Comparison of ENCODE assay signal across 1 cellular context in genomic region chr21:31201548-31201947, GRCh38.
TF ChIP-seq lines count a peak whose summit lies in the region.

No MANE protein-coding gene starts in this region.

TF ChIP-seq in GM12878, 131 proteins besides CTCF, POLR2A, EP300 and RAD21 (continued from another document and continues in another):
- TF ChIP-seq BCL11A (IDR thresholded peaks at IDR 0.05; ENCODE audit: low read depth, low read length) (0 out of 2 replicates have a peak, but pooled peaks have one; percentile 37), CUX1 (IDR thresholded peaks at IDR 0.05; ENCODE audit: insufficient replicate concordance, low read depth, low read length) (no peak), E2F8 (IDR thresholded peaks at IDR 0.05; ENCODE audit: low read depth, partially characterized antibody) (no peak), JUND (IDR thresholded peaks at IDR 0.05; ENCODE audit: low read depth, low read length) (no peak), SPI1 (IDR thresholded peaks at IDR 0.05; ENCODE audit: borderline replicate concordance, insufficient read depth, low read depth, low read length) (peak; percentile 83), IRF4 (IDR thresholded peaks at IDR 0.05; ENCODE audit: low read depth, low read length) (no peak), ASH2L (IDR thresholded peaks at IDR 0.05; ENCODE audit: borderline replicate concordance, low read depth) (no peak), ATF7 (IDR thresholded peaks at IDR 0.05; ENCODE audit: low read depth) (peak; percentile 53; the same call in 1 of the 2 replicates), RUNX3 (IDR thresholded peaks at IDR 0.05; ENCODE audit: low read length) (peak; percentile 20; the same call in 1 of the 2 replicates), CHD1 (IDR thresholded peaks at IDR 0.05; ENCODE audit: low read depth, low read length) (no peak), ZNF24 (IDR thresholded peaks at IDR 0.05) (no peak), ATF2 (IDR thresholded peaks at IDR 0.05; ENCODE audit: low read length) (peak; percentile 47; the same call in 1 of the 2 replicates), PBX3 (IDR thresholded peaks at IDR 0.05; ENCODE audit: insufficient replicate concordance, low read depth, low read length) (no peak), SKIL (IDR thresholded peaks at IDR 0.05; ENCODE audit: low read depth, poor library complexity, severe bottlenecking) (no peak), BACH1 (IDR thresholded peaks at IDR 0.05; ENCODE audit: borderline replicate concordance) (no peak), IKZF1 (conservative IDR thresholded peaks at IDR 0.05) (peak; percentile 91), SMAD1 (IDR thresholded peaks at IDR 0.05; ENCODE audit: low read depth, partially characterized antibody) (no peak), NFYA (IDR thresholded peaks at IDR 0.05; ENCODE audit: borderline replicate concordance, low read depth, low read length) (no peak), ZBTB40 (IDR thresholded peaks at IDR 0.05; ENCODE audit: borderline replicate concordance) (peak; percentile 32; the same call in 1 of the 2 replicates), REST (IDR thresholded peaks at IDR 0.05; ENCODE audit: low read depth, low read length) (no peak), DPF2 (IDR thresholded peaks at IDR 0.05) (peak; percentile 71), YY1 (IDR thresholded peaks at IDR 0.05; ENCODE audit: low read depth, low read length) (no peak)
- TF ChIP-seq, protein P1, sequence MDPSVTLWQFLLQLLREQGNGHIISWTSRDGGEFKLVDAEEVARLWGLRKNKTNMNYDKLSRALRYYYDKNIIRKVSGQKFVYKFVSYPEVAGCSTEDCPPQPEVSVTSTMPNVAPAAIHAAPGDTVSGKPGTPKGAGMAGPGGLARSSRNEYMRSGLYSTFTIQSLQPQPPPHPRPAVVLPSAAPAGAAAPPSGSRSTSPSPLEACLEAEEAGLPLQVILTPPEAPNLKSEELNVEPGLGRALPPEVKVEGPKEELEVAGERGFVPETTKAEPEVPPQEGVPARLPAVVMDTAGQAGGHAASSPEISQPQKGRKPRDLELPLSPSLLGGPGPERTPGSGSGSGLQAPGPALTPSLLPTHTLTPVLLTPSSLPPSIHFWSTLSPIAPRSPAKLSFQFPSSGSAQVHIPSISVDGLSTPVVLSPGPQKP (IDR thresholded peaks at IDR 0.05; ENCODE audit: low read depth, low read length), result no peak
- TF ChIP-seq, protein P2, sequence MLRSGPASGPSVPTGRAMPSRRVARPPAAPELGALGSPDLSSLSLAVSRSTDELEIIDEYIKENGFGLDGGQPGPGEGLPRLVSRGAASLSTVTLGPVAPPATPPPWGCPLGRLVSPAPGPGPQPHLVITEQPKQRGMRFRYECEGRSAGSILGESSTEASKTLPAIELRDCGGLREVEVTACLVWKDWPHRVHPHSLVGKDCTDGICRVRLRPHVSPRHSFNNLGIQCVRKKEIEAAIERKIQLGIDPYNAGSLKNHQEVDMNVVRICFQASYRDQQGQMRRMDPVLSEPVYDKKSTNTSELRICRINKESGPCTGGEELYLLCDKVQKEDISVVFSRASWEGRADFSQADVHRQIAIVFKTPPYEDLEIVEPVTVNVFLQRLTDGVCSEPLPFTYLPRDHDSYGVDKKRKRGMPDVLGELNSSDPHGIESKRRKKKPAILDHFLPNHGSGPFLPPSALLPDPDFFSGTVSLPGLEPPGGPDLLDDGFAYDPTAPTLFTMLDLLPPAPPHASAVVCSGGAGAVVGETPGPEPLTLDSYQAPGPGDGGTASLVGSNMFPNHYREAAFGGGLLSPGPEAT (IDR thresholded peaks at IDR 0.05; ENCODE audit: low read depth), result peak; percentile 87
